18 cellular contexts compared by ENCODE assay signal in genomic region chr18:48142994-48143393, GRCh38.
DNase-seq lines count a peak whose midpoint lies in the region; FAIRE-seq and TF ChIP-seq lines count a peak whose summit lies in the region.
"Had no signal": no experiment of that assay in that cellular context is flagged by ENCODE, and none has a peak within 500 bp of the region (broad histone marks: within the 10 kb centered on the region; RNA-seq: fewer than 3 reads in every experiment).

No MANE protein-coding gene starts in this region.

- POLR2A ChIA-PET in Caco-2 (lab: Charles Lee) (interaction anchor here (0.5 kb wide), 1 partner anchor 254 kb away, joined by 3 read pairs; no protein-coding TSS in a partner anchor), OCI-LY7 (lab: Charles Lee) (no interaction called here)

- H3K9me2 ChIP-seq in OCI-LY7 (ENCODE audit: insufficient read depth, low read length) (no peaks in the 10 kb centered on the region), GM23248 (ENCODE audit: insufficient read depth) (no peaks in the 10 kb centered on the region)

- no peak overlapping the region for H3K4me3 ChIP-seq in Caco-2 (ENCODE audit: low read depth, low read length)
- H3K4me3 ChIP-seq in OCI-LY7 (ENCODE audit: low read depth, low read length, poor library complexity, severe bottlenecking), result no peak overlapping the region
- no peak overlapping the region for H3K4me3 ChIP-seq in mucosa of rectum (ENCODE audit: low read length in 2 of 2)
- no peak overlapping the region for H3K4me3 ChIP-seq in spleen
- H3K4me3 ChIP-seq in esophagus squamous epithelium, result no peak overlapping the region
- H3K4me3 ChIP-seq in GM23248, result no peak overlapping the region
- H3K4me3 ChIP-seq: BLaER1 had no signal

- H3K4me2 ChIP-seq in OCI-LY7 (ENCODE audit: low read length), result no peak overlapping the region
- no peak overlapping the region for H3K4me2 ChIP-seq in GM23248 (ENCODE audit: unreplicated experiment)
- H3K4me2 ChIP-seq: BLaER1 had no signal

- in situ Hi-C loops in GM23248 (cut with MboI), result no loop called here

- peak overlapping the region in 1 of 2 donors; percentile 36 for H3K9ac ChIP-seq in mucosa of rectum (ENCODE audit: low read depth in 1 of 2, low read length in 2 of 2)
- H3K9ac ChIP-seq in GM23248, result no peak overlapping the region
- H3K9ac ChIP-seq: BLaER1 had no signal

- H3K9me3 ChIP-seq in Caco-2 (no peaks in the 10 kb centered on the region), OCI-LY7 (ENCODE audit: low read length) (no peaks in the 10 kb centered on the region), mucosa of rectum (ENCODE audit: control insufficient read depth in 2 of 2, low read length in 2 of 2) (no peaks in the 10 kb centered on the region), spleen (no peaks in the 10 kb centered on the region), esophagus squamous epithelium (no peaks in the 10 kb centered on the region), GM23248 (ENCODE audit: low read depth) (no peaks in the 10 kb centered on the region)
- H3K9me3 ChIP-seq: BLaER1 had no signal

- H3K36me3 Mint-ChIP-seq in Caco-2 (ENCODE audit: insufficient read depth, unreplicated experiment), result no peaks in the 10 kb centered on the region
- no peaks in the 10 kb centered on the region for H3K36me3 Mint-ChIP-seq in activated naive CD8-positive, alpha-beta T cell treated with anti-CD3 and anti-CD28 coated beads for 36 hours
- H3K36me3 Mint-ChIP-seq: CD8-positive, alpha-beta memory T cell had no signal

- H3K27me3 Mint-ChIP-seq in Caco-2 (ENCODE audit: insufficient read depth, unreplicated experiment), result no peaks in the 10 kb centered on the region
- peaks cover 16% of the 10 kb centered on the region for H3K27me3 Mint-ChIP-seq in activated naive CD8-positive, alpha-beta T cell treated with anti-CD3 and anti-CD28 coated beads for 36 hours

- peak overlapping the region; percentile 31 for H3K4me3 Mint-ChIP-seq in Caco-2 (ENCODE audit: unreplicated experiment)
- H3K4me3 Mint-ChIP-seq in activated naive CD8-positive, alpha-beta T cell treated with anti-CD3 and anti-CD28 coated beads for 36 hours, result no peak overlapping the region
- H3K4me3 Mint-ChIP-seq: CD8-positive, alpha-beta memory T cell; HFFc6 had no signal

- peak overlapping the region; percentile 32 for H3K27ac Mint-ChIP-seq in Caco-2 (ENCODE audit: unreplicated experiment)
- H3K27ac Mint-ChIP-seq in activated naive CD8-positive, alpha-beta T cell treated with anti-CD3 and anti-CD28 coated beads for 36 hours, result no peak overlapping the region
- H3K27ac Mint-ChIP-seq: HFFc6 had no signal

- intact Hi-C loops in Caco-2 (cut with micrococcal nuclease; ENCODE audit: unreplicated experiment) (no loop called here), OCI-LY7 (cut with micrococcal nuclease; ENCODE audit: unreplicated experiment) (no loop called here), spleen (cut with DNase I; ENCODE audit: low total_unique reads) (no loop called here), esophagus squamous epithelium (cut with DNase I) (no loop called here)

- H3K27ac ChIP-seq in OCI-LY7 (ENCODE audit: low read depth, low read length, poor library complexity, severe bottlenecking) (no peak overlapping the region), mucosa of rectum (ENCODE audit: low read depth in 2 of 2, low read length in 2 of 2) (peak overlapping the region; percentile 79 to 84), spleen (no peak overlapping the region), esophagus squamous epithelium (peak overlapping the region in 2 of 4 donors; percentile 40 to 46), GM23248 (no peak overlapping the region)
- H3K27ac ChIP-seq: BLaER1, HL-60 had no signal

- H3K27me3 ChIP-seq in Caco-2 (replicated peaks; ENCODE audit: control insufficient read depth, insufficient read depth, low read length), result no peaks in the 10 kb centered on the region
- no peaks in the 10 kb centered on the region for H3K27me3 ChIP-seq in mucosa of rectum (ENCODE audit: control insufficient read depth in 2 of 2, insufficient read depth in 2 of 2, low read length in 2 of 2)
- H3K27me3 ChIP-seq in spleen (replicated peaks in 1 of 7), result peaks cover 0 to 18% (median 0%) of the 10 kb centered on the region in 7 donors
- H3K27me3 ChIP-seq in esophagus squamous epithelium, result peaks cover 0 to under 1% (median 0%) of the 10 kb centered on the region in 4 donors
- H3K27me3 ChIP-seq in GM23248 (replicated peaks; ENCODE audit: insufficient read depth), result peaks cover 17% of the 10 kb centered on the region

- FAIRE-seq in frontal cortex (lab: Jason Lieb, UNC), result no peak
- FAIRE-seq: H1 had no signal

- 40 to 78% (median 62%) methylated on average over 1 of the region's 1 CpG for whole genome bisulfite sequencing in spleen, 5 donors
- 67 to 75% methylated on average over 1 of the region's 1 CpG for WGBS in esophagus squamous epithelium, 2 donors
- 81 to 88% methylated on average over 1 of the region's 1 CpG for WGBS in GM23248 (ENCODE audit: low coverage in 1 of 2, low lambda C conversion rate in 2 of 2, missing lambda C conversion rate in 2 of 2), 2 experiments

- no TSS peak for BruUV-seq in Caco-2 (replicated peaks; lab: Mats Ljungman, UMichigan)
- BruUV-seq in OCI-LY7 (replicated peaks; lab: Mats Ljungman, UMichigan), result no TSS peak

- no peaks in the 10 kb centered on the region for H3F3A ChIP-seq in GM23248 (ENCODE audit: insufficient read depth)

- no peak for DNase-seq in Caco-2
- peak; percentile 26 for DNase-seq in OCI-LY7 (ENCODE audit: low spot score)
- peak; percentile 36 for DNase-seq in spleen
- DNase-seq in esophagus squamous epithelium (lab: John Stamatoyannopoulos, UW), result no peak
- no peak for DNase-seq in activated naive CD8-positive, alpha-beta T cell treated with anti-CD3 and anti-CD28 coated beads for 36 hours
- DNase-seq in frontal cortex (ENCODE audit: low spot score in 2 of 2), result no peak
- no peak for DNase-seq in GM23248
- DNase-seq: 8988T; AML-193; Calu3; CD8-positive, alpha-beta memory T cell; DMS 273 treated with DMSO at 0.1 percent for 48 hours; HCEC 1CT; HFFc6 had no signal

- H3K4me1 Mint-ChIP-seq in Caco-2 (ENCODE audit: low read depth, unreplicated experiment), result peaks cover 21% of the 10 kb centered on the region
- no peaks in the 10 kb centered on the region for H3K4me1 Mint-ChIP-seq in activated naive CD8-positive, alpha-beta T cell treated with anti-CD3 and anti-CD28 coated beads for 36 hours

- no peaks in the 10 kb centered on the region for H3K79me2 ChIP-seq in OCI-LY7 (ENCODE audit: insufficient read depth, low read depth, low read length)
- no peaks in the 10 kb centered on the region for H3K79me2 ChIP-seq in GM23248 (ENCODE audit: insufficient read depth)

- TF ChIP-seq CTCF in Caco-2 (IDR thresholded peaks at IDR 0.05; ENCODE audit: insufficient read depth in 1 of 2, low read depth in 1 of 2, low read length in 1 of 2, severe bottlenecking in 1 of 2, unreplicated experiment in 1 of 2) (no peak), OCI-LY7 (conservative IDR thresholded peaks at IDR 0.05; ENCODE audit: low read length) (no peak), spleen (IDR thresholded peaks at IDR 0.05 in 8 of 11, conservative IDR thresholded peaks at IDR 0.05 in 3 of 11) (no peak), esophagus squamous epithelium (IDR thresholded peaks at IDR 0.05) (no peak)

- H3K4me1 ChIP-seq in Caco-2 (no peaks in the 10 kb centered on the region), OCI-LY7 (ENCODE audit: insufficient read depth, low read length, poor library complexity, severe bottlenecking) (peaks cover 7% of the 10 kb centered on the region), mucosa of rectum (ENCODE audit: control insufficient read depth in 2 of 2, insufficient read depth in 2 of 2, low read length in 2 of 2) (peaks cover 36 to 46% of the 10 kb centered on the region in 2 donors), spleen (peaks cover 2 to 50% (median 18%) of the 10 kb centered on the region in 6 donors), esophagus squamous epithelium (peaks cover 20 to 57% (median 37%) of the 10 kb centered on the region in 3 donors), GM23248 (ENCODE audit: insufficient read depth) (no peaks in the 10 kb centered on the region)

- H2AFZ ChIP-seq in OCI-LY7 (ENCODE audit: low read length), result no peak overlapping the region
- H2AFZ ChIP-seq in GM23248, result no peak overlapping the region

- no peaks in the 10 kb centered on the region for H3K9me3 Mint-ChIP-seq in Caco-2 (ENCODE audit: unreplicated experiment)
- H3K9me3 Mint-ChIP-seq in activated naive CD8-positive, alpha-beta T cell treated with anti-CD3 and anti-CD28 coated beads for 36 hours, result no peaks in the 10 kb centered on the region
- H3K9me3 Mint-ChIP-seq: CD8-positive, alpha-beta memory T cell; HFFc6 had no signal

- no peaks in the 10 kb centered on the region for H3K36me3 ChIP-seq in Caco-2 (ENCODE audit: control insufficient read depth, insufficient read depth, low read length)
- H3K36me3 ChIP-seq in OCI-LY7 (ENCODE audit: insufficient read depth, low read length), result no peaks in the 10 kb centered on the region
- no peaks in the 10 kb centered on the region for H3K36me3 ChIP-seq in mucosa of rectum (ENCODE audit: control insufficient read depth in 2 of 2, insufficient read depth in 2 of 2, low read length in 2 of 2)
- H3K36me3 ChIP-seq in spleen, result no peaks in the 10 kb centered on the region
- H3K36me3 ChIP-seq in esophagus squamous epithelium, result no peaks in the 10 kb centered on the region
- no peaks in the 10 kb centered on the region for H3K36me3 ChIP-seq in GM23248 (ENCODE audit: low read depth)
- H3K36me3 ChIP-seq: BLaER1 had no signal

- CTCF ChIA-PET in Caco-2 (lab: Charles Lee) (no interaction called here), OCI-LY7 (lab: Charles Lee; ENCODE audit: unreplicated experiment) (no interaction called here)

- H4K20me1 ChIP-seq in OCI-LY7 (ENCODE audit: insufficient read depth, low read length) (no peaks in the 10 kb centered on the region), GM23248 (ENCODE audit: insufficient read depth) (no peaks in the 10 kb centered on the region)

- no peak for TF ChIP-seq POLR2A in spleen (IDR thresholded peaks at IDR 0.05)
- TF ChIP-seq POLR2A in esophagus squamous epithelium (IDR thresholded peaks at IDR 0.05), result no peak

Comparison
In these comparisons a context has a peak if more than half of its experiments do, and no peak if none do; other contexts are left out.
1. DNase-seq: peak in OCI-LY7 (single experiment) and spleen (single experiment); none in Caco-2 (0 of 2), esophagus squamous epithelium (single experiment), activated naive CD8-positive, alpha-beta T cell treated with anti-CD3 and anti-CD28 coated beads for 36 hours (single experiment), frontal cortex (0 of 2) and GM23248 (single experiment).
2. H3K27ac ChIP-seq: peak in mucosa of rectum (2 of 2); none in OCI-LY7 (single experiment), spleen (0 of 8) and GM23248 (single experiment).